ENCODE assay signal across 7 cellular contexts in the genomic region with DNA sequence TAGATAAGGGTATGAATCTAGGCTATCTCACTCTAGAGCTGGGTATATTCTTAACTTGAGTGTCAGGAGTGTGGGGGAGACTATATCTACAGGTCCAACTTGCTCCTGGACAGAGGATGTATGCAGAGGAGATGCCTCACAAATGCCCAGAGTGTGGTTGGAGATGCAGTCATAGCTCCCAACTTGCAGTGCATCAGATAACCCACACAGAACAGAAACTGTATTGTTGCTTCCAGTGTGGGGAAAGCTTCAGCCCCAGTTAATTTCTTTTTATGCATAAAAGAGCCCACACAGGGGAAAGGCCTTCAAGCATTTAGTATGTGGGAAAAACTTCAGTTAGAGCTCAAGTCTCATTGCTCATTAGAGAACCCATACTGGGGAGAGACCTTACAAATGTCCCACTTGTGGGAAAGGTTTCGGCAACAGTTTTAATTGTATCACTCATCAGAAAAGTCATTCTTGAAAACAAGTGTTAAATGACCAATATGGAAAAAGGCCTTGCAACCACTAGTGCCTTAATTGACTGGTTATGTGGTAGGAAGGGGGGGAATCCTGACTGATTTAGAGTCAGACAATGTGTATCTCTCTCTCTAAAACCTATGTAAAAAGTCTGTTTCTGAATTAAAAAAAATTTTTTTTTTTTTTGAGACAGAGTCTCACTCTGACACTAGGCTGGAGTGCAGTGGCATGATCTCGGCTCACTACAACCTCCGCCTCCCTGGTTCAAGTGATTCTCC.
"Had no signal": no experiment of that assay in that cellular context is flagged by ENCODE, and none has a peak within 500 bp of the region (broad histone marks: within the 10 kb centered on the region; RNA-seq: fewer than 3 reads in every experiment).

No MANE protein-coding gene starts in this region.

- H3K27ac Mint-ChIP-seq: GM23338 had no signal

- H3K9me3 ChIP-seq: HAP-1 had no signal

- H2AFZ ChIP-seq: GM23338 had no signal

- H3K4me1 ChIP-seq: HAP-1 had no signal

- H3K36me3 ChIP-seq: HAP-1 had no signal

- DNase-seq: H7, IMR-90, KBM-7 had no signal

- FAIRE-seq: HTR-8/SVneo had no signal

- H3K4me1 Mint-ChIP-seq: GM23338 had no signal

- ATAC-seq: GM23338, HCT116 had no signal

- H3K4me3 ChIP-seq: GM23338, HAP-1 had no signal

- H3K4me3 Mint-ChIP-seq: GM23338 had no signal

- H3K4me2 ChIP-seq: GM23338 had no signal
